Comparison of ENCODE assay signal across 1 cellular context in the genomic region with DNA sequence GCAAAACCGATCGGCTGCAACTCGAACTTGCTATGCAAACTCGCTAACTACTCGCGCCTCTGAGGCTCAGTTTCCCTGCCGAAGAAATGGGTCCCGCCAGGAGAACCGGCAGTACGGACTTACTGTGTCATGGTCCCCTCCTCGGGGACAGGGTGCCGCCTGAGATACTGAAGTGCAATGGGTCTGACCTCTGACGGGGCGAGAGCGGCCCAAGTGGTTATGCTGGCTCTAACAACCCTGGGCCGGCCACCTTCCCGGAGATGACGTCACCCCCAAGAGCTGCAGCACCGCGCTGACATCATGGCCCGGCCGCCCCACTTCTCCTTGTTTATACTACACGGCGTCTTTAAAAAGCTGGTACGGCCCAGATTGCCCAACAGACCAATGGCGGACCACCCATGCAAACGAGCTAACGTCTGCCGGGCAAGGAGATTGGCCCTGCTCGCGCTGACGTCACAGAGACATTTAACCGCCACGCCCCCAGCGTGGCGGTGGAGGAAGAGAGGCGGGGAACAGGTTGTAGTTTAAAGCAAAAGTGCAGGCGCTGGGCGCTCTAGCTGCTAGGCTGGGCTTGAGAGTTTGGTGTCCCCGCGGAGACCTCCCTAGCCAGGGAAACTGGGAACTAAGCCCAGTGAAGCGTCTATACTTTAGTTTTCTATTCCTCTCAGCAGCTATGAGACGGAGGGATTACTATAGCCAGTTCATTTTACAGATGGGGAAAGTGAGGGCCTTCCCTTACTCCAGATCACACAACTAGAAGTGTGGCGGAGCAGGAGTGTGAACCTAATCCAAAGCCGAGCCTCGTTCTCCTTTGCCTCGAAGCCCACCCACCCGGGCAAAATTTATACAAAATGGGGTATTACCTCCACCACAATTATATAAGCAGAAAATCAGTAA.
TF ChIP-seq lines count a peak whose summit lies in the region.

No MANE protein-coding gene starts in this region.

TF ChIP-seq in HepG2, 621 proteins besides CTCF, POLR2A, EP300 and RAD21 (continued from another document and continues in another):
- TF ChIP-seq, protein P1, sequence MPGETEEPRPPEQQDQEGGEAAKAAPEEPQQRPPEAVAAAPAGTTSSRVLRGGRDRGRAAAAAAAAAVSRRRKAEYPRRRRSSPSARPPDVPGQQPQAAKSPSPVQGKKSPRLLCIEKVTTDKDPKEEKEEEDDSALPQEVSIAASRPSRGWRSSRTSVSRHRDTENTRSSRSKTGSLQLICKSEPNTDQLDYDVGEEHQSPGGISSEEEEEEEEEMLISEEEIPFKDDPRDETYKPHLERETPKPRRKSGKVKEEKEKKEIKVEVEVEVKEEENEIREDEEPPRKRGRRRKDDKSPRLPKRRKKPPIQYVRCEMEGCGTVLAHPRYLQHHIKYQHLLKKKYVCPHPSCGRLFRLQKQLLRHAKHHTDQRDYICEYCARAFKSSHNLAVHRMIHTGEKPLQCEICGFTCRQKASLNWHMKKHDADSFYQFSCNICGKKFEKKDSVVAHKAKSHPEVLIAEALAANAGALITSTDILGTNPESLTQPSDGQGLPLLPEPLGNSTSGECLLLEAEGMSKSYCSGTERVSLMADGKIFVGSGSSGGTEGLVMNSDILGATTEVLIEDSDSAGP (CRISPR knock-in tag; IDR thresholded peaks at IDR 0.05; ENCODE audit: borderline replicate concordance): peak; percentile 99
- TF ChIP-seq ZNF256 (CRISPR knock-in tag; conservative IDR thresholded peaks at IDR 0.05) (0 out of 2 replicates have a peak, but pooled peaks have one; percentile 23), THAP11 (CRISPR knock-in tag; IDR thresholded peaks at IDR 0.05) (peak; percentile 31; the same call in 1 of the 2 replicates), FOXM1 (CRISPR knock-in tag; IDR thresholded peaks at IDR 0.05) (no peak), TRIM24 (CRISPR knock-in tag; IDR thresholded peaks at IDR 0.05) (no peak), ZSCAN9 (CRISPR knock-in tag; IDR thresholded peaks at IDR 0.05; ENCODE audit: borderline replicate concordance) (no peak), ZNF446 (CRISPR knock-in tag; IDR thresholded peaks at IDR 0.05) (peak; percentile 10; the same call in 1 of the 2 replicates), ZNF430 (CRISPR knock-in tag; IDR thresholded peaks at IDR 0.05) (no peak), NFIB (CRISPR knock-in tag; IDR thresholded peaks at IDR 0.05; ENCODE audit: borderline replicate concordance) (no peak), HNRNPUL1 (IDR thresholded peaks at IDR 0.05; ENCODE audit: low read depth, low read length) (no peak), FOXO1 (CRISPR knock-in tag; IDR thresholded peaks at IDR 0.05) (0 out of 2 replicates have a peak, but pooled peaks have one; percentile 5), JDP2 (CRISPR knock-in tag; IDR thresholded peaks at IDR 0.05; ENCODE audit: borderline replicate concordance) (no peak; the same call in 1 of the 2 replicates), GABPA (IDR thresholded peaks at IDR 0.05; ENCODE audit: low read depth, low read length) (no peak), GABPA (CRISPR knock-in tag; IDR thresholded peaks at IDR 0.05; ENCODE audit: low read depth) (peak; percentile 85), ZNF766 (CRISPR knock-in tag; IDR thresholded peaks at IDR 0.05; ENCODE audit: borderline replicate concordance) (no peak), EZH2 (conservative IDR thresholded peaks at IDR 0.05; ENCODE audit: low read depth, low read length) (no peak), PITX1 (CRISPR knock-in tag; IDR thresholded peaks at IDR 0.05) (peak; percentile 13; the same call in 1 of the 2 replicates), SRSF4 (IDR thresholded peaks at IDR 0.05; ENCODE audit: low read depth, low read length, poor library complexity, severe bottlenecking) (no peak), ATM (IDR thresholded peaks at IDR 0.05; ENCODE audit: borderline replicate concordance) (no peak), ZNF510 (CRISPR knock-in tag; IDR thresholded peaks at IDR 0.05; ENCODE audit: low read depth) (no peak), REPIN1 (CRISPR knock-in tag; IDR thresholded peaks at IDR 0.05; ENCODE audit: borderline replicate concordance, low read depth) (no peak; the same call in 1 of the 2 replicates), DPF2 (CRISPR knock-in tag; IDR thresholded peaks at IDR 0.05; ENCODE audit: borderline replicate concordance, low read depth) (no peak), SMAD1 (CRISPR knock-in tag; IDR thresholded peaks at IDR 0.05; ENCODE audit: borderline replicate concordance, low read depth) (no peak), FIP1L1 (IDR thresholded peaks at IDR 0.05; ENCODE audit: borderline replicate concordance, insufficient read depth, low read depth, low read length) (no peak), ZNF10 (CRISPR knock-in tag; IDR thresholded peaks at IDR 0.05; ENCODE audit: borderline replicate concordance, low read depth) (no peak), NFIC (IDR thresholded peaks at IDR 0.05; ENCODE audit: low read length) (no peak), GABPB1 (CRISPR knock-in tag; IDR thresholded peaks at IDR 0.05) (peak; percentile 87), KAT2B (IDR thresholded peaks at IDR 0.05; ENCODE audit: borderline replicate concordance, low read depth, low read length) (no peak), ZKSCAN8 (CRISPR knock-in tag; IDR thresholded peaks at IDR 0.05; ENCODE audit: borderline replicate concordance) (no peak), POLR2G (IDR thresholded peaks at IDR 0.05; ENCODE audit: low read depth, low read length) (peak; percentile 54; the same call in 1 of the 2 replicates), ZSCAN20 (CRISPR knock-in tag; IDR thresholded peaks at IDR 0.05; ENCODE audit: borderline replicate concordance) (0 out of 2 replicates have a peak, but pooled peaks have one; percentile 75), NFATC3 (CRISPR knock-in tag; IDR thresholded peaks at IDR 0.05) (peak; percentile 52; the same call in 1 of the 2 replicates), GTF3A (CRISPR knock-in tag; conservative IDR thresholded peaks at IDR 0.05) (no peak), ZNF75D (CRISPR knock-in tag; IDR thresholded peaks at IDR 0.05; ENCODE audit: borderline replicate concordance) (no peak), ONECUT2 (CRISPR knock-in tag; IDR thresholded peaks at IDR 0.05) (no peak), ZNF83 (CRISPR knock-in tag; IDR thresholded peaks at IDR 0.05; ENCODE audit: borderline replicate concordance) (no peak), ARNT (IDR thresholded peaks at IDR 0.05) (no peak), SRY (CRISPR knock-in tag; IDR thresholded peaks at IDR 0.05) (no peak), PCBP1 (IDR thresholded peaks at IDR 0.05; ENCODE audit: borderline replicate concordance, low read depth, low read length) (0 out of 2 replicates have a peak, but pooled peaks have one; percentile 50), ZMYM4 (CRISPR knock-in tag; IDR thresholded peaks at IDR 0.05) (peak; percentile 15), RBAK (CRISPR knock-in tag; IDR thresholded peaks at IDR 0.05) (no peak), SP140L (CRISPR knock-in tag; IDR thresholded peaks at IDR 0.05; ENCODE audit: borderline replicate concordance) (no peak), KLF15 (CRISPR knock-in tag; IDR thresholded peaks at IDR 0.05; ENCODE audit: borderline replicate concordance) (no peak), EED (CRISPR knock-in tag; IDR thresholded peaks at IDR 0.05) (no peak), ZNF598 (CRISPR knock-in tag; IDR thresholded peaks at IDR 0.05; ENCODE audit: borderline replicate concordance) (no peak), HNRNPH1 (optimal IDR thresholded peaks at IDR 0.05; ENCODE audit: low read depth, low read length) (no peak)
- TF ChIP-seq, protein P2, sequence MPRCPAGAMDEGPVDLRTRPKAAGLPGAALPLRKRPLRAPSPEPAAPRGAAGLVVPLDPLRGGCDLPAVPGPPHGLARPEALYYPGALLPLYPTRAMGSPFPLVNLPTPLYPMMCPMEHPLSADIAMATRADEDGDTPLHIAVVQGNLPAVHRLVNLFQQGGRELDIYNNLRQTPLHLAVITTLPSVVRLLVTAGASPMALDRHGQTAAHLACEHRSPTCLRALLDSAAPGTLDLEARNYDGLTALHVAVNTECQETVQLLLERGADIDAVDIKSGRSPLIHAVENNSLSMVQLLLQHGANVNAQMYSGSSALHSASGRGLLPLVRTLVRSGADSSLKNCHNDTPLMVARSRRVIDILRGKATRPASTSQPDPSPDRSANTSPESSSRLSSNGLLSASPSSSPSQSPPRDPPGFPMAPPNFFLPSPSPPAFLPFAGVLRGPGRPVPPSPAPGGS (CRISPR knock-in tag; IDR thresholded peaks at IDR 0.05): 0 out of 2 replicates have a peak, but pooled peaks have one; percentile 22
- TF ChIP-seq, protein P3, sequence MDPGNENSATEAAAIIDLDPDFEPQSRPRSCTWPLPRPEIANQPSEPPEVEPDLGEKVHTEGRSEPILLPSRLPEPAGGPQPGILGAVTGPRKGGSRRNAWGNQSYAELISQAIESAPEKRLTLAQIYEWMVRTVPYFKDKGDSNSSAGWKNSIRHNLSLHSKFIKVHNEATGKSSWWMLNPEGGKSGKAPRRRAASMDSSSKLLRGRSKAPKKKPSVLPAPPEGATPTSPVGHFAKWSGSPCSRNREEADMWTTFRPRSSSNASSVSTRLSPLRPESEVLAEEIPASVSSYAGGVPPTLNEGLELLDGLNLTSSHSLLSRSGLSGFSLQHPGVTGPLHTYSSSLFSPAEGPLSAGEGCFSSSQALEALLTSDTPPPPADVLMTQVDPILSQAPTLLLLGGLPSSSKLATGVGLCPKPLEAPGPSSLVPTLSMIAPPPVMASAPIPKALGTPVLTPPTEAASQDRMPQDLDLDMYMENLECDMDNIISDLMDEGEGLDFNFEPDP (CRISPR knock-in tag; conservative IDR thresholded peaks at IDR 0.05): no peak
- TF ChIP-seq, protein P4, sequence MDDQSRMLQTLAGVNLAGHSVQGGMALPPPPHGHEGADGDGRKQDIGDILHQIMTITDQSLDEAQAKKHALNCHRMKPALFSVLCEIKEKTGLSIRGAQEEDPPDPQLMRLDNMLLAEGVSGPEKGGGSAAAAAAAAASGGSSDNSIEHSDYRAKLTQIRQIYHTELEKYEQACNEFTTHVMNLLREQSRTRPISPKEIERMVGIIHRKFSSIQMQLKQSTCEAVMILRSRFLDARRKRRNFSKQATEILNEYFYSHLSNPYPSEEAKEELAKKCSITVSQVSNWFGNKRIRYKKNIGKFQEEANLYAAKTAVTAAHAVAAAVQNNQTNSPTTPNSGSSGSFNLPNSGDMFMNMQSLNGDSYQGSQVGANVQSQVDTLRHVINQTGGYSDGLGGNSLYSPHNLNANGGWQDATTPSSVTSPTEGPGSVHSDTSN (CRISPR knock-in tag; IDR thresholded peaks at IDR 0.05; ENCODE audit: borderline replicate concordance): no peak
- TF ChIP-seq, protein P5, sequence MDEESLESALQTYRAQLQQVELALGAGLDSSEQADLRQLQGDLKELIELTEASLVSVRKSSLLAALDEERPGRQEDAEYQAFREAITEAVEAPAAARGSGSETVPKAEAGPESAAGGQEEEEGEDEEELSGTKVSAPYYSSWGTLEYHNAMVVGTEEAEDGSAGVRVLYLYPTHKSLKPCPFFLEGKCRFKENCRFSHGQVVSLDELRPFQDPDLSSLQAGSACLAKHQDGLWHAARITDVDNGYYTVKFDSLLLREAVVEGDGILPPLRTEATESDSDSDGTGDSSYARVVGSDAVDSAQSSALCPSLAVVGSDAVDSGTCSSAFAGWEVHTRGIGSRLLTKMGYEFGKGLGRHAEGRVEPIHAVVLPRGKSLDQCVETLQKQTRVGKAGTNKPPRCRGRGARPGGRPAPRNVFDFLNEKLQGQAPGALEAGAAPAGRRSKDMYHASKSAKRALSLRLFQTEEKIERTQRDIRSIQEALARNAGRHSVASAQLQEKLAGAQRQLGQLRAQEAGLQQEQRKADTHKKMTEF (CRISPR knock-in tag; IDR thresholded peaks at IDR 0.05): no peak
- TF ChIP-seq, protein P6, sequence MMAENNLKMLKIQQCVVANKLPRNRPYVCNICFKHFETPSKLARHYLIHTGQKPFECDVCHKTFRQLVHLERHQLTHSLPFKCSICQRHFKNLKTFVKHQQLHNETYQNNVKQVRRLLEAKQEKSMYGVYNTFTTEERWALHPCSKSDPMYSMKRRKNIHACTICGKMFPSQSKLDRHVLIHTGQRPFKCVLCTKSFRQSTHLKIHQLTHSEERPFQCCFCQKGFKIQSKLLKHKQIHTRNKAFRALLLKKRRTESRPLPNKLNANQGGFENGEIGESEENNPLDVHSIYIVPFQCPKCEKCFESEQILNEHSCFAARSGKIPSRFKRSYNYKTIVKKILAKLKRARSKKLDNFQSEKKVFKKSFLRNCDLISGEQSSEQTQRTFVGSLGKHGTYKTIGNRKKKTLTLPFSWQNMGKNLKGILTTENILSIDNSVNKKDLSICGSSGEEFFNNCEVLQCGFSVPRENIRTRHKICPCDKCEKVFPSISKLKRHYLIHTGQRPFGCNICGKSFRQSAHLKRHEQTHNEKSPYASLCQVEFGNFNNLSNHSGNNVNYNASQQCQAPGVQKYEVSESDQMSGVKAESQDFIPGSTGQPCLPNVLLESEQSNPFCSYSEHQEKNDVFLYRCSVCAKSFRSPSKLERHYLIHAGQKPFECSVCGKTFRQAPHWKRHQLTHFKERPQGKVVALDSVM (CRISPR knock-in tag; IDR thresholded peaks at IDR 0.05): no peak
- TF ChIP-seq, protein P7, sequence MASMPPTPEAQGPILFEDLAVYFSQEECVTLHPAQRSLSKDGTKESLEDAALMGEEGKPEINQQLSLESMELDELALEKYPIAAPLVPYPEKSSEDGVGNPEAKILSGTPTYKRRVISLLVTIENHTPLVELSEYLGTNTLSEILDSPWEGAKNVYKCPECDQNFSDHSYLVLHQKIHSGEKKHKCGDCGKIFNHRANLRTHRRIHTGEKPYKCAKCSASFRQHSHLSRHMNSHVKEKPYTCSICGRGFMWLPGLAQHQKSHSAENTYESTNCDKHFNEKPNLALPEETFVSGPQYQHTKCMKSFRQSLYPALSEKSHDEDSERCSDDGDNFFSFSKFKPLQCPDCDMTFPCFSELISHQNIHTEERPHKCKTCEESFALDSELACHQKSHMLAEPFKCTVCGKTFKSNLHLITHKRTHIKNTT (CRISPR knock-in tag; IDR thresholded peaks at IDR 0.05): no peak
- TF ChIP-seq, protein P8, sequence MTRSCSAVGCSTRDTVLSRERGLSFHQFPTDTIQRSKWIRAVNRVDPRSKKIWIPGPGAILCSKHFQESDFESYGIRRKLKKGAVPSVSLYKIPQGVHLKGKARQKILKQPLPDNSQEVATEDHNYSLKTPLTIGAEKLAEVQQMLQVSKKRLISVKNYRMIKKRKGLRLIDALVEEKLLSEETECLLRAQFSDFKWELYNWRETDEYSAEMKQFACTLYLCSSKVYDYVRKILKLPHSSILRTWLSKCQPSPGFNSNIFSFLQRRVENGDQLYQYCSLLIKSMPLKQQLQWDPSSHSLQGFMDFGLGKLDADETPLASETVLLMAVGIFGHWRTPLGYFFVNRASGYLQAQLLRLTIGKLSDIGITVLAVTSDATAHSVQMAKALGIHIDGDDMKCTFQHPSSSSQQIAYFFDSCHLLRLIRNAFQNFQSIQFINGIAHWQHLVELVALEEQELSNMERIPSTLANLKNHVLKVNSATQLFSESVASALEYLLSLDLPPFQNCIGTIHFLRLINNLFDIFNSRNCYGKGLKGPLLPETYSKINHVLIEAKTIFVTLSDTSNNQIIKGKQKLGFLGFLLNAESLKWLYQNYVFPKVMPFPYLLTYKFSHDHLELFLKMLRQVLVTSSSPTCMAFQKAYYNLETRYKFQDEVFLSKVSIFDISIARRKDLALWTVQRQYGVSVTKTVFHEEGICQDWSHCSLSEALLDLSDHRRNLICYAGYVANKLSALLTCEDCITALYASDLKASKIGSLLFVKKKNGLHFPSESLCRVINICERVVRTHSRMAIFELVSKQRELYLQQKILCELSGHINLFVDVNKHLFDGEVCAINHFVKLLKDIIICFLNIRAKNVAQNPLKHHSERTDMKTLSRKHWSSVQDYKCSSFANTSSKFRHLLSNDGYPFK (CRISPR knock-in tag; IDR thresholded peaks at IDR 0.05; ENCODE audit: borderline replicate concordance): peak; percentile 53; the same call in 1 of the 2 replicates
